ENCODE assay signal across 23 cellular contexts in the genomic region with DNA sequence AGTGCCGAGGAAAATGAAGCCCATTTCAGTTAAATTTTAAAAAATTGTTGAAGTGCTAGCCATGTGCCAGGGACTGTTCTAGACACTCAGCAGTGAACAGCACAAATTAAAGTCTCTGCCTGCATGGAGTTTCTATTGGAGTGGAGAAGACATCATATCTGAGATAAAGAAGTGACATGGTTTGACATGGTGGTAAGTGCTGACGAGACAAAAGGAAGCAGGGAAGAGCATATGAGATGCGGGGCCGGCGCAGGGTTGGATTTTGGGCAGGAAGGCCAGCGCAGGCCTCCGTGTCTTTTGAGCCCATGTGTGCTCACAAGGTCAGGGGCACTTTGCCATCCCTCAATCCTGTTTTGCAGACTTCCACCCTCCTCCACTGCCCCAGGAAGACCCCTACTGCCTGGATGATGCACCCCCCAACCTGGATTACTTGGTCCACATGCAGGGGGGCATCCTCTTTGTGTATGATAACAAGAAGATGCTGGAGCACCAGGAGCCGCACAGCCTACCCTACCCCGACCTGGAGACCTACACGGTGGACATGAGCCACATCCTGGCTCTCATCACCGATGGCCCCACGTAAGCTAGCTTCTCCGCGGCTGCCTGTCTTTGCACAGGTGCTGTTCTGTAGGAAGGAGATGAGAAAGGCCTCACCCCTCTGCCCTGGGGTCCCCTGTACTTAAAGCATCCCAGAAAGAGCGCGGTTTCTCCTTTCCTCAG.
"Had no signal": no experiment of that assay in that cellular context is flagged by ENCODE, and none has a peak within 500 bp of the region (broad histone marks: within the 10 kb centered on the region; RNA-seq: fewer than 3 reads in every experiment).

No MANE protein-coding gene starts in this region.

- H3K27me3 ChIP-seq: breast epithelium, colonic mucosa, esophagus squamous epithelium, gastroesophageal sphincter, heart left ventricle, right atrium auricular region, tibial artery had no signal

- H3K9me3 ChIP-seq: breast epithelium, colonic mucosa, esophagus squamous epithelium, gastroesophageal sphincter, heart left ventricle, prostate gland, right atrium auricular region, tibial artery had no signal

- H3K9me3 Mint-ChIP-seq: activated CD4-positive, alpha-beta T cell treated with anti-CD3 and anti-CD28 coated beads, Interleukin-2, amount 10 ng/mL, durations not matched to agents 7 days and 5 days; activated CD8-positive, alpha-beta T cell treated with anti-CD3 and anti-CD28 coated beads for 36 hours; activated naive CD8-positive, alpha-beta T cell treated with anti-CD3 and anti-CD28 coated beads for 36 hours; activated T-cell treated with anti-CD3 and anti-CD28 coated beads, Interleukin-2, amount 50 U/mL, for 4 hours; mesothelial cell of epicardium; natural killer cell had no signal

- H3K4me3 Mint-ChIP-seq: activated CD4-positive, alpha-beta T cell treated with anti-CD3 and anti-CD28 coated beads, Interleukin-2, amount 10 ng/mL, durations not matched to agents 7 days and 5 days; activated CD8-positive, alpha-beta memory T cell treated with anti-CD3 and anti-CD28 coated beads, Interleukin-2, amount 10 ng/mL, durations not matched to agents 7 days and 5 days; activated CD8-positive, alpha-beta T cell treated with anti-CD3 and anti-CD28 coated beads for 36 hours; activated naive CD8-positive, alpha-beta T cell treated with anti-CD3 and anti-CD28 coated beads for 36 hours; activated T-cell treated with anti-CD3 and anti-CD28 coated beads, Interleukin-2, amount 50 U/mL, for 4 hours; mesothelial cell of epicardium; natural killer cell had no signal

- DNase-seq: activated CD4-positive, alpha-beta T cell treated with anti-CD3 and anti-CD28 coated beads, Interleukin-2, amount 10 ng/mL, durations not matched to agents 7 days and 5 days; activated CD8-positive, alpha-beta memory T cell treated with anti-CD3 and anti-CD28 coated beads, Interleukin-2, amount 10 ng/mL, durations not matched to agents 7 days and 5 days; activated CD8-positive, alpha-beta T cell treated with anti-CD3 and anti-CD28 coated beads for 36 hours; activated naive CD4-positive, alpha-beta T cell treated with Interleukin-2 at 50 U/mL for 16 hours; activated naive CD8-positive, alpha-beta T cell treated with anti-CD3 and anti-CD28 coated beads for 36 hours; activated T-cell treated with anti-CD3 and anti-CD28 coated beads, Interleukin-2, amount 50 U/mL, for 4 hours; amniotic stem cell; colonic mucosa; esophagus squamous epithelium; heart left ventricle; left colon; natural killer cell; stimulated activated CD4-positive, alpha-beta T cell treated with anti-CD3 and anti-CD28 coated beads, Interleukin-12 subunit alpha, Interleukin-12 subunit beta, amount 100 ng/mL, for 4 hours; stimulated activated CD4-positive, alpha-beta T cell treated with anti-CD3 and anti-CD28 coated beads, Interleukin-4, amount 100 ng/mL, for 4 hours; stimulated activated naive CD8-positive, alpha-beta T cell treated with anti-CD3 and anti-CD28 coated beads, Interleukin-15, Interleukin-2, amounts not matched to agents 100 U/mL and 50 U/mL, for 24 hours had no signal

- H3K4me1 ChIP-seq: breast epithelium, gastroesophageal sphincter, heart left ventricle, prostate gland, right atrium auricular region, tibial artery had no signal

- ATAC-seq: activated CD8-positive, alpha-beta memory T cell treated with anti-CD3 and anti-CD28 coated beads, Interleukin-2, amount 10 ng/mL, durations not matched to agents 7 days and 5 days; activated CD8-positive, alpha-beta T cell treated with anti-CD3 and anti-CD28 coated beads for 36 hours; activated T-cell treated with anti-CD3 and anti-CD28 coated beads, Interleukin-2, amount 50 U/mL, for 4 hours; gastroesophageal sphincter; heart left ventricle; left colon; natural killer cell; stimulated activated naive CD8-positive, alpha-beta T cell treated with anti-CD3 and anti-CD28 coated beads, Interleukin-15, Interleukin-2, amounts not matched to agents 100 U/mL and 50 U/mL, for 24 hours had no signal

- H3K27me3 Mint-ChIP-seq: activated CD4-positive, alpha-beta T cell treated with anti-CD3 and anti-CD28 coated beads, Interleukin-2, amount 10 ng/mL, durations not matched to agents 7 days and 5 days; activated CD8-positive, alpha-beta memory T cell treated with anti-CD3 and anti-CD28 coated beads, Interleukin-2, amount 10 ng/mL, durations not matched to agents 7 days and 5 days; activated CD8-positive, alpha-beta T cell treated with anti-CD3 and anti-CD28 coated beads for 36 hours; activated naive CD8-positive, alpha-beta T cell treated with anti-CD3 and anti-CD28 coated beads for 36 hours had no signal

- H3K36me3 Mint-ChIP-seq: mesothelial cell of epicardium, natural killer cell had no signal

- FAIRE-seq: keratinocyte had no signal

- H3K27ac Mint-ChIP-seq: activated CD4-positive, alpha-beta T cell treated with anti-CD3 and anti-CD28 coated beads, Interleukin-2, amount 10 ng/mL, durations not matched to agents 7 days and 5 days; activated CD8-positive, alpha-beta memory T cell treated with anti-CD3 and anti-CD28 coated beads, Interleukin-2, amount 10 ng/mL, durations not matched to agents 7 days and 5 days; activated CD8-positive, alpha-beta T cell treated with anti-CD3 and anti-CD28 coated beads for 36 hours; activated naive CD8-positive, alpha-beta T cell treated with anti-CD3 and anti-CD28 coated beads for 36 hours; mesothelial cell of epicardium; natural killer cell had no signal

- H3K27ac ChIP-seq: breast epithelium, colonic mucosa, esophagus squamous epithelium, gastroesophageal sphincter, heart left ventricle, prostate gland, right atrium auricular region, tibial artery had no signal

- H3K4me3 ChIP-seq: breast epithelium, colonic mucosa, esophagus squamous epithelium, gastroesophageal sphincter, heart left ventricle, lung, prostate gland, right atrium auricular region, tibial artery had no signal

- H3K4me1 Mint-ChIP-seq: mesothelial cell of epicardium had no signal
